ENCODE assay signal across 1 cellular context in genomic region chr12:120903382-120903817, GRCh38.
TF ChIP-seq lines count a peak whose summit lies in the region.

No MANE protein-coding gene starts in this region.

TF ChIP-seq in HepG2, 621 proteins besides CTCF, POLR2A, EP300 and RAD21 (continued from another document and continues in another):
- TF ChIP-seq ZSCAN25 (CRISPR knock-in tag; IDR thresholded peaks at IDR 0.05), result no peak
- TF ChIP-seq THAP7 (CRISPR knock-in tag; IDR thresholded peaks at IDR 0.05), result no peak
- TF ChIP-seq PHF5A (CRISPR knock-in tag; IDR thresholded peaks at IDR 0.05; ENCODE audit: low read depth, unreplicated experiment), result no peak
- TF ChIP-seq RARA (CRISPR knock-in tag; IDR thresholded peaks at IDR 0.05), result peak; percentile 38
- no peak for TF ChIP-seq PCBP1 (IDR thresholded peaks at IDR 0.05; ENCODE audit: borderline replicate concordance, low read depth, low read length)
- no peak for TF ChIP-seq NFRKB (IDR thresholded peaks at IDR 0.05)
- TF ChIP-seq ZNF558 (CRISPR knock-in tag; IDR thresholded peaks at IDR 0.05; ENCODE audit: borderline replicate concordance), result peak; percentile 50; the same call in 1 of the 2 replicates
- peak; percentile 31 for TF ChIP-seq TEAD3 (CRISPR knock-in tag; optimal IDR thresholded peaks at IDR 0.05; ENCODE audit: borderline replicate concordance)
- no peak for TF ChIP-seq ZNF564 (CRISPR knock-in tag; IDR thresholded peaks at IDR 0.05)
- no peak for TF ChIP-seq ZBTB20 (CRISPR knock-in tag; IDR thresholded peaks at IDR 0.05; ENCODE audit: borderline replicate concordance, low read depth)
- no peak for TF ChIP-seq MAFF (IDR thresholded peaks at IDR 0.05; ENCODE audit: low read depth, low read length)
- TF ChIP-seq ZNF512 (CRISPR knock-in tag; IDR thresholded peaks at IDR 0.05), result no peak
- TF ChIP-seq EZH2 (conservative IDR thresholded peaks at IDR 0.05; ENCODE audit: low read depth, low read length), result no peak
- no peak for TF ChIP-seq ZNF674 (CRISPR knock-in tag; IDR thresholded peaks at IDR 0.05; ENCODE audit: low read depth)
- TF ChIP-seq BORCS8-MEF2B (CRISPR knock-in tag; IDR thresholded peaks at IDR 0.05), result no peak
- no peak for TF ChIP-seq ZBTB46 (CRISPR knock-in tag; IDR thresholded peaks at IDR 0.05; ENCODE audit: borderline replicate concordance)
- TF ChIP-seq ZNF747 (CRISPR knock-in tag; IDR thresholded peaks at IDR 0.05; ENCODE audit: borderline replicate concordance), result no peak
- TF ChIP-seq DNMT3B (CRISPR knock-in tag; conservative IDR thresholded peaks at IDR 0.05), result no peak
- TF ChIP-seq CHCHD3 (CRISPR knock-in tag; IDR thresholded peaks at IDR 0.05), result no peak
- TF ChIP-seq HOXD1 (CRISPR knock-in tag; IDR thresholded peaks at IDR 0.05), result no peak
- no peak for TF ChIP-seq MLLT10 (CRISPR knock-in tag; IDR thresholded peaks at IDR 0.05)
- no peak for TF ChIP-seq ZNF773 (CRISPR knock-in tag; IDR thresholded peaks at IDR 0.05; ENCODE audit: borderline replicate concordance)
- TF ChIP-seq ZNF552 (CRISPR knock-in tag; IDR thresholded peaks at IDR 0.05; ENCODE audit: borderline replicate concordance), result no peak
- no peak for TF ChIP-seq ZNF142 (CRISPR knock-in tag; IDR thresholded peaks at IDR 0.05)
- no peak for TF ChIP-seq ZMYM2 (CRISPR knock-in tag; IDR thresholded peaks at IDR 0.05)
- no peak for TF ChIP-seq ZFP37 (CRISPR knock-in tag; IDR thresholded peaks at IDR 0.05; ENCODE audit: borderline replicate concordance)
- no peak for TF ChIP-seq SAFB2 (CRISPR knock-in tag; IDR thresholded peaks at IDR 0.05; ENCODE audit: borderline replicate concordance, low read depth)
- no peak for TF ChIP-seq ZNF576 (CRISPR knock-in tag; IDR thresholded peaks at IDR 0.05)
- no peak for TF ChIP-seq ZNF605 (CRISPR knock-in tag; IDR thresholded peaks at IDR 0.05)
- TF ChIP-seq ZNF367 (CRISPR knock-in tag; IDR thresholded peaks at IDR 0.05; ENCODE audit: borderline replicate concordance), result no peak
- no peak for TF ChIP-seq CHD4 (IDR thresholded peaks at IDR 0.05; ENCODE audit: borderline replicate concordance, low read length)
- TF ChIP-seq, protein P1, sequence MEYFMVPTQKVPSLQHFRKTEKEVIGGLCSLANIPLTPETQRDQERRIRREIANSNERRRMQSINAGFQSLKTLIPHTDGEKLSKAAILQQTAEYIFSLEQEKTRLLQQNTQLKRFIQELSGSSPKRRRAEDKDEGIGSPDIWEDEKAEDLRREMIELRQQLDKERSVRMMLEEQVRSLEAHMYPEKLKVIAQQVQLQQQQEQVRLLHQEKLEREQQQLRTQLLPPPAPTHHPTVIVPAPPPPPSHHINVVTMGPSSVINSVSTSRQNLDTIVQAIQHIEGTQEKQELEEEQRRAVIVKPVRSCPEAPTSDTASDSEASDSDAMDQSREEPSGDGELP (IDR thresholded peaks at IDR 0.05; ENCODE audit: borderline replicate concordance, low read depth), result peak; percentile 57; the same call in 1 of the 2 replicates
- TF ChIP-seq RFXANK (CRISPR knock-in tag; IDR thresholded peaks at IDR 0.05), result no peak
- TF ChIP-seq ZMYM3 (CRISPR knock-in tag; IDR thresholded peaks at IDR 0.05), result no peak
- TF ChIP-seq ZNF703 (CRISPR knock-in tag; IDR thresholded peaks at IDR 0.05; ENCODE audit: borderline replicate concordance), result no peak
- no peak for TF ChIP-seq KLF11 (CRISPR knock-in tag; IDR thresholded peaks at IDR 0.05)
- TF ChIP-seq ZBTB40 (IDR thresholded peaks at IDR 0.05), result no peak
- TF ChIP-seq ZBTB40 (CRISPR knock-in tag; IDR thresholded peaks at IDR 0.05), result no peak
- TF ChIP-seq, protein P2, sequence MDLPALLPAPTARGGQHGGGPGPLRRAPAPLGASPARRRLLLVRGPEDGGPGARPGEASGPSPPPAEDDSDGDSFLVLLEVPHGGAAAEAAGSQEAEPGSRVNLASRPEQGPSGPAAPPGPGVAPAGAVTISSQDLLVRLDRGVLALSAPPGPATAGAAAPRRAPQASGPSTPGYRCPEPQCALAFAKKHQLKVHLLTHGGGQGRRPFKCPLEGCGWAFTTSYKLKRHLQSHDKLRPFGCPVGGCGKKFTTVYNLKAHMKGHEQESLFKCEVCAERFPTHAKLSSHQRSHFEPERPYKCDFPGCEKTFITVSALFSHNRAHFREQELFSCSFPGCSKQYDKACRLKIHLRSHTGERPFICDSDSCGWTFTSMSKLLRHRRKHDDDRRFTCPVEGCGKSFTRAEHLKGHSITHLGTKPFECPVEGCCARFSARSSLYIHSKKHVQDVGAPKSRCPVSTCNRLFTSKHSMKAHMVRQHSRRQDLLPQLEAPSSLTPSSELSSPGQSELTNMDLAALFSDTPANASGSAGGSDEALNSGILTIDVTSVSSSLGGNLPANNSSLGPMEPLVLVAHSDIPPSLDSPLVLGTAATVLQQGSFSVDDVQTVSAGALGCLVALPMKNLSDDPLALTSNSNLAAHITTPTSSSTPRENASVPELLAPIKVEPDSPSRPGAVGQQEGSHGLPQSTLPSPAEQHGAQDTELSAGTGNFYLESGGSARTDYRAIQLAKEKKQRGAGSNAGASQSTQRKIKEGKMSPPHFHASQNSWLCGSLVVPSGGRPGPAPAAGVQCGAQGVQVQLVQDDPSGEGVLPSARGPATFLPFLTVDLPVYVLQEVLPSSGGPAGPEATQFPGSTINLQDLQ (CRISPR knock-in tag; IDR thresholded peaks at IDR 0.05), result no peak
